In the genomic region with DNA sequence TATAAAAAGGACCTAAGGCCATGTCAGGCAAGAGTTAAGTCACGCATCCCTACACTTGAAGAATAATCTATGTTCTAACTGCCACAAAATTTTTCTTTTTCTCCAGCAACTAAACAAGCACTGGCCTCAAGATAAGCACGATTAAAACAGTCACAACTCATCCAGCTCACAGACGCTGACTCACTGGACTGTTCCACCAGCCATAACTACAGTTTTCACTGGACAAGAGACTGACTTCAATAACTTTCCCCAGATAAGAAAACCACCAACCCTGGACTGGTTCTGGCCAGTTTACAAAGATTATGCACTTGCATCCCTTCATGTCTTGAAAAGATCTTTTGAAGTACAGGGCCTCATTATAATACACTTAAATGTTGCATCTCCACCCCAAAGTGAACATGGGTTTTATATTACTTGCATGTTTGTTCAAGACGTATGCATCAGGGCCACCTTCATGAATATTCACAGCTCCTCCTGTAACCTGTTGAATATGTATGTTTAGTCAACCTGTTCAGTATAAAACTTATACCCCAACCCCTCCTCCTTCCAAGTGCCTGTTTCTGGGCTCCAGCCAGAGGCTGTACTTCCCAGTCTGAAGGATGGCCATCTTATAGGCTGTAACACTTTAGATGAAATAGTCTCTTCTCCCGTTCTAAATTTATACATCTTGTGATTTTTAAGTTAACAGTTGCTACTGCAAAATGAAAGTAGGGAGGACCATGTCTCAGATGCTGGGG, we compare ENCODE assay signal across 13 cellular contexts.
DNase-seq lines count a peak whose midpoint lies in the region; ATAC-seq, FAIRE-seq and TF ChIP-seq lines count a peak whose summit lies in the region.
"Had no signal": no experiment of that assay in that cellular context is flagged by ENCODE, and none has a peak within 500 bp of the region (broad histone marks: within the 10 kb centered on the region; RNA-seq: fewer than 3 reads in every experiment).

No MANE protein-coding gene starts in this region.

- H3K9ac ChIP-seq in astrocyte (ENCODE audit: low read length), result no peak overlapping the region

- H3K27me3 ChIP-seq in astrocyte (ENCODE audit: insufficient read depth, low read length), result peaks cover 4% of the 10 kb centered on the region
- H3K27me3 ChIP-seq: vagina had no signal

- H3K9me3 ChIP-seq in HEK293 (ENCODE audit: control insufficient read depth, insufficient read depth, low read depth, low read length) (no peaks in the 10 kb centered on the region), astrocyte (ENCODE audit: insufficient read depth, low read depth, low read length) (no peaks in the 10 kb centered on the region)
- H3K9me3 ChIP-seq: vagina had no signal

- no peak overlapping the region for H3K4me3 Mint-ChIP-seq in astrocyte (ENCODE audit: unreplicated experiment)
- no peak overlapping the region for H3K4me3 Mint-ChIP-seq in activated CD8-positive, alpha-beta T cell treated with anti-CD3 and anti-CD28 coated beads for 36 hours

- H3K27me3 Mint-ChIP-seq in astrocyte (ENCODE audit: low read depth, unreplicated experiment), result no peaks in the 10 kb centered on the region
- H3K27me3 Mint-ChIP-seq in activated CD8-positive, alpha-beta T cell treated with anti-CD3 and anti-CD28 coated beads for 36 hours, result peaks cover 9% of the 10 kb centered on the region

- peaks cover 28% of the 10 kb centered on the region for H3K4me1 Mint-ChIP-seq in astrocyte (ENCODE audit: low read depth, unreplicated experiment)
- H3K4me1 Mint-ChIP-seq in activated CD8-positive, alpha-beta T cell treated with anti-CD3 and anti-CD28 coated beads for 36 hours (ENCODE audit: low read depth), result peaks cover 2% of the 10 kb centered on the region

- DNase-seq in AG10803 (ENCODE audit: low read depth) (peak; percentile 43), astrocyte (ENCODE audit: low read depth) (peak; percentile 96), kidney tubule cell (ENCODE audit: low spot score) (peak; percentile 79), NCI-H2196 (lab: John Stamatoyannopoulos, UW; ENCODE audit: unreplicated experiment) (no peak)
- no peak for DNase-seq in activated CD8-positive, alpha-beta T cell treated with anti-CD3 and anti-CD28 coated beads for 36 hours
- DNase-seq: NCI-H1930; stimulated activated CD4-positive, alpha-beta T cell treated with anti-CD3 and anti-CD28 coated beads, Interleukin-4, amount 100 ng/mL, for 1 hour had no signal

- no peaks in the 10 kb centered on the region for H4K20me1 ChIP-seq in astrocyte (ENCODE audit: insufficient read depth, low read length)

- peak; percentile 96 for FAIRE-seq in astrocyte (lab: Jason Lieb, UNC)

- H3K4me1 ChIP-seq in HEK293 (ENCODE audit: control insufficient read depth, insufficient read depth, low read length), result no peaks in the 10 kb centered on the region
- peaks cover 15% of the 10 kb centered on the region for H3K4me1 ChIP-seq in astrocyte (ENCODE audit: insufficient read depth, low read length)
- H3K4me1 ChIP-seq: vagina had no signal

- no peaks in the 10 kb centered on the region for H3K36me3 Mint-ChIP-seq in astrocyte (ENCODE audit: low read depth, unreplicated experiment)
- no peaks in the 10 kb centered on the region for H3K36me3 Mint-ChIP-seq in activated CD8-positive, alpha-beta T cell treated with anti-CD3 and anti-CD28 coated beads for 36 hours (ENCODE audit: low read depth)

- no peak overlapping the region for H3K27ac ChIP-seq in HEK293 (ENCODE audit: extremely low read depth, low read depth, low read length)
- H3K27ac ChIP-seq in astrocyte (ENCODE audit: low read depth, low read length), result peak overlapping the region; percentile 18
- H3K27ac ChIP-seq: epithelial cell of prostate, vagina had no signal

- TF ChIP-seq CTCF in AG10803 (conservative IDR thresholded peaks at IDR 0.05; ENCODE audit: low read length), result no peak
- TF ChIP-seq CTCF in HEK293 (tag by site-specific recombination; IDR thresholded peaks at IDR 0.05), result no peak
- no peak for TF ChIP-seq CTCF in astrocyte (IDR thresholded peaks at IDR 0.05; ENCODE audit: insufficient read depth, low read depth, low read length)
- no peak for TF ChIP-seq CTCF in activated CD8-positive, alpha-beta T cell treated with anti-CD3 and anti-CD28 coated beads for 36 hours (IDR thresholded peaks at IDR 0.05)

- CTCF ChIA-PET in HEK293 (lab: Yijun Ruan, JAX), result interaction anchor here (0.8 to 15.0 kb wide), 5 partner anchors 11 to 300 kb away, joined by 3 to 138 read pairs (median 7); no protein-coding TSS in a partner anchor
- CTCF ChIA-PET in activated CD8-positive, alpha-beta T cell treated with anti-CD3 and anti-CD28 coated beads for 36 hours (lab: Charles Lee), result interaction anchor here (1.1 to 1.3 kb wide), 2 partner anchors 128 to 209 kb away, joined by 3 to 5 read pairs; no protein-coding TSS in a partner anchor

- intact Hi-C loops in activated CD8-positive, alpha-beta T cell treated with anti-CD3 and anti-CD28 coated beads for 36 hours (cut with micrococcal nuclease), result no loop called here

- H3K4me2 ChIP-seq in astrocyte (ENCODE audit: low read length), result peak overlapping the region; percentile 44

- ATAC-seq in HG03108 (IDR thresholded peaks at IDR 0.05; ENCODE audit: unreplicated experiment), result no peak
- no peak for ATAC-seq in activated CD8-positive, alpha-beta T cell treated with anti-CD3 and anti-CD28 coated beads for 36 hours
- ATAC-seq in GM21528 (IDR thresholded peaks at IDR 0.05; ENCODE audit: low FRiP score, unreplicated experiment), result no peak

- POLR2A ChIA-PET in HEK293 (lab: Yijun Ruan, JAX), result no interaction called here
- POLR2A ChIA-PET in activated CD8-positive, alpha-beta T cell treated with anti-CD3 and anti-CD28 coated beads for 36 hours (lab: Charles Lee), result no interaction called here

- no peak overlapping the region for H2AFZ ChIP-seq in astrocyte (ENCODE audit: low read depth, low read length)

- H3K9me3 Mint-ChIP-seq in astrocyte (ENCODE audit: unreplicated experiment), result no peaks in the 10 kb centered on the region
- H3K9me3 Mint-ChIP-seq in activated CD8-positive, alpha-beta T cell treated with anti-CD3 and anti-CD28 coated beads for 36 hours, result no peaks in the 10 kb centered on the region
- H3K9me3 Mint-ChIP-seq: activated T-helper 2 cell treated with anti-CD3 and anti-CD28 coated beads, Interferon-gamma antibody, Interleukin-2, Interleukin-4, amounts not matched to agents 10 μg/mL and 5 μg/mL and 100 μg/mL, durations not matched to agents 14 hours and 24 hours and 36 hours had no signal

- H3K4me3 ChIP-seq in AG10803 (ENCODE audit: low read length), result no peak overlapping the region
- no peak overlapping the region for H3K4me3 ChIP-seq in HEK293 (ENCODE audit: low read depth, low read length)
- H3K4me3 ChIP-seq in astrocyte (ENCODE audit: insufficient read depth, low read depth, low read length), result no peak overlapping the region
- H3K4me3 ChIP-seq: vagina had no signal

- H3K79me2 ChIP-seq in astrocyte (ENCODE audit: insufficient read depth, low read length), result no peaks in the 10 kb centered on the region

- H3K27ac Mint-ChIP-seq in astrocyte (ENCODE audit: unreplicated experiment), result peak overlapping the region; percentile 84
- H3K27ac Mint-ChIP-seq in activated CD8-positive, alpha-beta T cell treated with anti-CD3 and anti-CD28 coated beads for 36 hours, result no peak overlapping the region
- H3K27ac Mint-ChIP-seq: activated T-helper 2 cell treated with anti-CD3 and anti-CD28 coated beads, Interferon-gamma antibody, Interleukin-2, Interleukin-4, amounts not matched to agents 10 μg/mL and 5 μg/mL and 100 μg/mL, durations not matched to agents 14 hours and 24 hours and 36 hours had no signal

- H3K36me3 ChIP-seq in HEK293 (ENCODE audit: control insufficient read depth in 2 of 2, insufficient read depth in 1 of 2, low read length in 2 of 2) (no peaks in the 10 kb centered on the region), astrocyte (ENCODE audit: insufficient read depth, low read length) (no peaks in the 10 kb centered on the region)
- H3K36me3 ChIP-seq: vagina had no signal

TF ChIP-seq in HEK293, 187 proteins besides CTCF, POLR2A, EP300 and RAD21 (continues in another document):
- TF ChIP-seq HOXA7 (CRISPR knock-in tag; IDR thresholded peaks at IDR 0.05; ENCODE audit: borderline replicate concordance) (no peak), PRDM10 (tag by site-specific recombination; IDR thresholded peaks at IDR 0.05) (peak; percentile 93)
- TF ChIP-seq, protein P1, sequence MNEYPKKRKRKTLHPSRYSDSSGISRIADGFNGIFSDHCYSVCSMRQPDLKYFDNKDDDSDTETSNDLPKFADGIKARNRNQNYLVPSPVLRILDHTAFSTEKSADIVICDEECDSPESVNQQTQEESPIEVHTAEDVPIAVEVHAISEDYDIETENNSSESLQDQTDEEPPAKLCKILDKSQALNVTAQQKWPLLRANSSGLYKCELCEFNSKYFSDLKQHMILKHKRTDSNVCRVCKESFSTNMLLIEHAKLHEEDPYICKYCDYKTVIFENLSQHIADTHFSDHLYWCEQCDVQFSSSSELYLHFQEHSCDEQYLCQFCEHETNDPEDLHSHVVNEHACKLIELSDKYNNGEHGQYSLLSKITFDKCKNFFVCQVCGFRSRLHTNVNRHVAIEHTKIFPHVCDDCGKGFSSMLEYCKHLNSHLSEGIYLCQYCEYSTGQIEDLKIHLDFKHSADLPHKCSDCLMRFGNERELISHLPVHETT (tag by site-specific recombination; IDR thresholded peaks at IDR 0.05), result no peak

Comparison
In these comparisons a context has a peak if more than half of its experiments do, and no peak if none do; other contexts are left out.
1. DNase-seq: peak in AG10803 (single experiment), astrocyte (single experiment) and kidney tubule cell (single experiment); none in activated CD8-positive, alpha-beta T cell treated with anti-CD3 and anti-CD28 coated beads for 36 hours (single experiment) and NCI-H2196 (single experiment).